8 cellular contexts compared by ENCODE assay signal in the genomic region with DNA sequence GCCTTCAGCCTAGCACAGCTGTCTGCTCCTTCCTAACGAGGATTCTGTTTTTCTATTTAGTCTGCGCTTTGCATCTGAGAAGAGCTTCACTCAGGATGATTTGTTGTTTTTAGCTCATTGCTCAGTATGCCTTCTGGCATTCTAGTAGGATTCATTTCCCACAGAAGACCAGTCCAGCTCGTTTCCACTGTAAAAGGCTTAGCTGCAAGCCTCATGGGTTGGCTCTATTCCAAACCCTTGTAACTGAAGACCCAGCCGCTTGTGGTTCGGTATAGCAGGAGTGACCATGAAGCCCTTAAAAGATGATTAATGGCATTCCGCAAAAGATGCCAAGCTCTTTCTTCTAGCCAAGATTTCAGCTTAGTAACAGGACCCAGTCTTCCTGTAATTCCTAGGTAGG. TPM values are rescaled to one million over a fixed set of nuclear protein-coding genes. Genes with fewer than 3 reads are reported as not detected.
DNase-seq lines count a peak whose midpoint lies in the region; ATAC-seq and TF ChIP-seq lines count a peak whose summit lies in the region.

No MANE protein-coding gene starts in this region.

- no peaks in the 10 kb centered on the region for H3K27me3 Mint-ChIP-seq in H9 (ENCODE audit: low read depth)
- H3K27me3 Mint-ChIP-seq in CD4-positive, alpha-beta T cell: peaks cover 18% of the 10 kb centered on the region

- POLR2A ChIA-PET in CD4-positive, alpha-beta T cell (lab: Charles Lee): no interaction called here

- no peak overlapping the region for H3K4me3 Mint-ChIP-seq in H9
- no peak overlapping the region for H3K4me3 Mint-ChIP-seq in CD4-positive, alpha-beta T cell

- intact Hi-C loops in CD4-positive, alpha-beta T cell (cut with DNase I, micrococcal nuclease): no loop called here

- H3K27me3 ChIP-seq in H9 (ENCODE audit: insufficient read depth, low read length): no peaks in the 10 kb centered on the region
- no peaks in the 10 kb centered on the region for H3K27me3 ChIP-seq in CD4-positive, alpha-beta T cell (ENCODE audit: control insufficient read depth, insufficient read depth, low read length)

- H3K9me3 Mint-ChIP-seq in H9: no peaks in the 10 kb centered on the region
- no peaks in the 10 kb centered on the region for H3K9me3 Mint-ChIP-seq in CD4-positive, alpha-beta T cell

- H3K79me2 ChIP-seq in H9 (ENCODE audit: insufficient read depth, low read length): no peaks in the 10 kb centered on the region

- H3K36me3 Mint-ChIP-seq in H9 (ENCODE audit: insufficient read depth in 1 of 3, low read depth in 3 of 3): no peaks in the 10 kb centered on the region
- H3K36me3 Mint-ChIP-seq in CD4-positive, alpha-beta T cell (ENCODE audit: low read depth): no peaks in the 10 kb centered on the region

- H3K4me1 Mint-ChIP-seq in H9: peaks cover 8 to 15% of the 10 kb centered on the region in 2 experiments
- no peaks in the 10 kb centered on the region for H3K4me1 Mint-ChIP-seq in CD4-positive, alpha-beta T cell (ENCODE audit: low read depth)

- no peak overlapping the region for H4K91ac ChIP-seq in H9 (ENCODE audit: insufficient read length, low read depth, low read length)

- no peaks in the 10 kb centered on the region for H3K23me2 ChIP-seq in H9 (ENCODE audit: insufficient read length, low read depth, low read length, poor library complexity, severe bottlenecking)

- H3K27ac Mint-ChIP-seq in H9: no peak overlapping the region; a peak in 1 of 7 replicates
- H3K27ac Mint-ChIP-seq in CD4-positive, alpha-beta T cell: no peak overlapping the region

- no peak overlapping the region for H3T11ph ChIP-seq in H9 (ENCODE audit: low read length)

- no peak overlapping the region for H2BK12ac ChIP-seq in H9 (ENCODE audit: insufficient read length, low read depth, low read length)

- no peak overlapping the region for H3K4me2 ChIP-seq in H9 (ENCODE audit: insufficient read depth, insufficient read length, low read length)

- H3K9ac ChIP-seq in H9 (ENCODE audit: extremely low read depth, insufficient read length, low read length): no peak overlapping the region

- no CpG with 5 or more reads among the region's 6 CpGs for WGBS in H9 (ENCODE audit: extremely low coverage, insufficient read length, low lambda C conversion rate)

- no peak for ATAC-seq in CD4-positive, alpha-beta T cell (ENCODE audit: poor library complexity)
- ATAC-seq in HG03097 (IDR thresholded peaks at IDR 0.05; ENCODE audit: low FRiP score, unreplicated experiment) (no peak), HG02763 (IDR thresholded peaks at IDR 0.05; ENCODE audit: unreplicated experiment) (no peak)

- no peaks in the 10 kb centered on the region for H3K79me1 ChIP-seq in H9 (ENCODE audit: insufficient read depth, low read depth, low read length, poor library complexity, severe bottlenecking)

- H2BK120ac ChIP-seq in H9 (ENCODE audit: low read depth, low read length, poor library complexity, severe bottlenecking): no peak overlapping the region

- H3K23ac ChIP-seq in H9 (ENCODE audit: insufficient read length, low read depth, low read length): no peak overlapping the region

- H2BK20ac ChIP-seq in H9 (ENCODE audit: low read depth, low read length, poor library complexity, severe bottlenecking): no peak overlapping the region

- H4K5ac ChIP-seq in H9 (ENCODE audit: insufficient read length, low read depth, low read length): no peak overlapping the region

- no peak for TF ChIP-seq CTCF in H9 (conservative IDR thresholded peaks at IDR 0.05)
- no peak for TF ChIP-seq CTCF in epithelial cell of esophagus (IDR thresholded peaks at IDR 0.05; ENCODE audit: insufficient read depth, low read depth, low read length, missing control alignments)
- no peak for TF ChIP-seq CTCF in CD4-positive, alpha-beta T cell (IDR thresholded peaks at IDR 0.05)

- H3K18ac ChIP-seq in H9 (ENCODE audit: insufficient read length, low read depth, low read length): no peak overlapping the region

- H2BK15ac ChIP-seq in H9 (ENCODE audit: low read depth, low read length): no peak overlapping the region

- no peak overlapping the region for H2AK5ac ChIP-seq in H9 (ENCODE audit: insufficient read length, low read length)

- no peaks in the 10 kb centered on the region for H3K4me1 ChIP-seq in H9 (ENCODE audit: insufficient read depth, low read length)

- DNase-seq in H9 (no peak), NCI-H748 (lab: John Stamatoyannopoulos, UW; ENCODE audit: unreplicated experiment) (peak; percentile 86), epithelial cell of esophagus (ENCODE audit: low read depth) (peak; percentile 100), putamen (ENCODE audit: low spot score) (peak; percentile 20)
- DNase-seq in CD4-positive, alpha-beta T cell: no peak
- no peak for DNase-seq in activated CD8-positive, alpha-beta memory T cell treated with anti-CD3 and anti-CD28 coated beads, Interleukin-2, amount 50 U/mL, for 48 hours

- no peak overlapping the region for H3K14ac ChIP-seq in H9 (ENCODE audit: insufficient read depth, low read length)

- no peak overlapping the region for H2BK5ac ChIP-seq in H9 (ENCODE audit: insufficient read length, low read length)

- no peaks in the 10 kb centered on the region for H4K20me1 ChIP-seq in H9 (ENCODE audit: control insufficient read depth, insufficient read depth, insufficient read length)

- H3K4me3 ChIP-seq in epithelial cell of esophagus (ENCODE audit: low read length): peak overlapping the region; percentile 21

- H2AFZ ChIP-seq in H9 (ENCODE audit: low read length): peak overlapping the region; percentile 12

- no peak overlapping the region for H4K8ac ChIP-seq in H9 (replicated peaks; ENCODE audit: insufficient read length, low read depth, low read length)

- no peak overlapping the region for H3K56ac ChIP-seq in H9 (ENCODE audit: insufficient read length, low read depth, low read length)

- H3K9me3 ChIP-seq in H9 (ENCODE audit: control insufficient read depth, low read depth, low read length): no peaks in the 10 kb centered on the region
- H3K9me3 ChIP-seq in CD4-positive, alpha-beta T cell (ENCODE audit: control insufficient read depth, low read length): no peaks in the 10 kb centered on the region

- no peak overlapping the region for H3K4ac ChIP-seq in H9 (ENCODE audit: low read depth, low read length)

- no peak overlapping the region for H3K27ac ChIP-seq in H9 (ENCODE audit: insufficient read length, low read depth, low read length)
- no peak overlapping the region for H3K27ac ChIP-seq in CD4-positive, alpha-beta T cell (ENCODE audit: low read depth, low read length)

- CTCF ChIA-PET in CD4-positive, alpha-beta T cell (lab: Charles Lee): no interaction called here

RNA-seq across cellular contexts. Expression of a gene that starts 7.2 kb away (rescaled TPM):
- total RNA-seq in H9 (2021): not detected in 2 replicates
- not detected for total RNA-seq in CD4-positive, alpha-beta T cell

Comparison
In these comparisons a context has a peak if more than half of its experiments do, and no peak if none do; other contexts are left out.
1. DNase-seq: peak in NCI-H748 (single experiment), epithelial cell of esophagus (single experiment) and putamen (single experiment); none in H9 (single experiment), CD4-positive, alpha-beta T cell (0 of 10) and activated CD8-positive, alpha-beta memory T cell treated with anti-CD3 and anti-CD28 coated beads, Interleukin-2, amount 50 U/mL, for 48 hours (single experiment).